In genomic region chr13:83929147-83929546, GRCh38 we compare ENCODE assay signal across 28 cellular contexts. TPM values are rescaled to one million over a fixed set of nuclear protein-coding genes. Genes with fewer than 3 reads are reported as not detected.
"Had no signal": no experiment of that assay in that cellular context is flagged by ENCODE, and none has a peak within 500 bp of the region (broad histone marks: within the 10 kb centered on the region; RNA-seq: fewer than 3 reads in every experiment).

No MANE protein-coding gene starts in this region.

- H3K9me3 Mint-ChIP-seq: activated T-cell treated with anti-CD3 and anti-CD28 coated beads, Interleukin-2, amount 50 U/mL, for 4 hours; effector memory CD8-positive, alpha-beta T cell; natural killer cell treated with Interleukin-12 subunit alpha and Interleukin-12 subunit beta and Interleukin-15 and Interleukin-18, amount 100 ng/mL, for 72 hours; stimulated activated naive CD8-positive, alpha-beta T cell treated with anti-CD3 and anti-CD28 coated beads, Interleukin-15, Interleukin-2, amounts not matched to agents 100 ng/mL and 50 ng/mL, for 24 hours had no signal

- DNase-seq: activated CD4-positive, alpha-beta T cell treated with anti-CD3 and anti-CD28 coated beads for 36 hours; activated CD4-positive, alpha-beta T cell treated with anti-CD3 and anti-CD28 coated beads, Interleukin-2, amount 50 U/mL, for 4 hours; activated CD8-positive, alpha-beta memory T cell treated with anti-CD3 and anti-CD28 coated beads for 24 hours; activated CD8-positive, alpha-beta memory T cell treated with anti-CD3 and anti-CD28 coated beads, Interleukin-2, amount 50 U/mL, for 4 hours; activated naive CD4-positive, alpha-beta T cell; activated T-cell treated with anti-CD3 and anti-CD28 coated beads, Interleukin-2, amount 50 U/mL, for 4 hours; adrenal gland; central memory CD4-positive, alpha-beta T cell; effector memory CD8-positive, alpha-beta T cell; esophagus squamous epithelium; gastrocnemius medialis; hypothalamus; left ventricle myocardium superior; midbrain; right lobe of liver; stimulated activated CD4-positive, alpha-beta T cell treated with anti-CD3 and anti-CD28 coated beads, Interleukin-1b, Interleukin-23, amount 100 ng/mL, for 48 hours; substantia nigra; tibial artery had no signal

- H3K27me3 ChIP-seq: adrenal gland, esophagus squamous epithelium, gastrocnemius medialis, right lobe of liver, tibial artery had no signal

- H3K36me3 ChIP-seq: adrenal gland, esophagus squamous epithelium, gastrocnemius medialis, right lobe of liver, tibial artery had no signal

- H3K27ac ChIP-seq: adrenal gland, esophagus squamous epithelium, gastrocnemius medialis, parathyroid adenoma, right lobe of liver, skin epidermis, tibial artery had no signal

- H3K4me3 ChIP-seq: adrenal gland, esophagus squamous epithelium, gastrocnemius medialis, right lobe of liver, skin epidermis, tibial artery had no signal

- ATAC-seq: activated CD4-positive, alpha-beta T cell treated with anti-CD3 and anti-CD28 coated beads for 36 hours; activated T-cell treated with anti-CD3 and anti-CD28 coated beads, Interleukin-2, amount 50 U/mL, for 4 hours; effector memory CD8-positive, alpha-beta T cell; gastrocnemius medialis; left ventricle myocardium superior; natural killer cell treated with Interleukin-12 subunit alpha and Interleukin-12 subunit beta and Interleukin-15 and Interleukin-18, amount 100 ng/mL, for 72 hours; right lobe of liver; WTC11 had no signal

- H3K36me3 Mint-ChIP-seq: activated naive CD8-positive, alpha-beta T cell; natural killer cell treated with Interleukin-12 subunit alpha and Interleukin-12 subunit beta and Interleukin-15 and Interleukin-18, amount 100 ng/mL, for 72 hours; WTC11 had no signal

- H3K9me3 ChIP-seq: adrenal gland, esophagus squamous epithelium, gastrocnemius medialis, right lobe of liver, tibial artery had no signal

- H3K9ac ChIP-seq: parathyroid adenoma had no signal

- H3K4me1 Mint-ChIP-seq: activated CD4-positive, alpha-beta T cell treated with anti-CD3 and anti-CD28 coated beads for 36 hours had no signal

- H3K27ac Mint-ChIP-seq: activated CD4-positive, alpha-beta T cell treated with anti-CD3 and anti-CD28 coated beads for 36 hours; activated naive CD8-positive, alpha-beta T cell; activated T-helper 2 cell treated with anti-CD3 and anti-CD28 coated beads, Interferon-gamma antibody, Interleukin-2, Interleukin-4, amounts not matched to agents 10 μg/mL and 5 μg/mL and 100 μg/mL, durations not matched to agents 14 hours and 24 hours and 36 hours; effector memory CD8-positive, alpha-beta T cell; natural killer cell treated with Interleukin-12 subunit alpha and Interleukin-12 subunit beta and Interleukin-15 and Interleukin-18, amount 100 ng/mL, for 72 hours; stimulated activated naive CD8-positive, alpha-beta T cell treated with anti-CD3 and anti-CD28 coated beads, Interleukin-15, Interleukin-2, amounts not matched to agents 100 ng/mL and 50 ng/mL, for 24 hours; T-helper 2 cell treated with Interferon-gamma antibody and Interleukin-4, amounts not matched to agents 5 μg/mL and 100 μg/mL, for 36 hours; WTC11 had no signal

- H3K4me3 Mint-ChIP-seq: activated CD4-positive, alpha-beta T cell treated with anti-CD3 and anti-CD28 coated beads for 36 hours; activated naive CD8-positive, alpha-beta T cell; activated T-cell treated with anti-CD3 and anti-CD28 coated beads, Interleukin-2, amount 50 U/mL, for 4 hours; effector memory CD8-positive, alpha-beta T cell; natural killer cell treated with Interleukin-12 subunit alpha and Interleukin-12 subunit beta and Interleukin-15 and Interleukin-18, amount 100 ng/mL, for 72 hours; stimulated activated naive CD8-positive, alpha-beta T cell treated with anti-CD3 and anti-CD28 coated beads, Interleukin-15, Interleukin-2, amounts not matched to agents 100 ng/mL and 50 ng/mL, for 24 hours; T-helper 2 cell treated with Interferon-gamma antibody and Interleukin-4, amounts not matched to agents 5 μg/mL and 100 μg/mL, for 36 hours; WTC11 had no signal

- H3K79me2 ChIP-seq: parathyroid adenoma had no signal

- H2AFZ ChIP-seq: parathyroid adenoma had no signal

- H3K27me3 Mint-ChIP-seq: natural killer cell treated with Interleukin-12 subunit alpha and Interleukin-12 subunit beta and Interleukin-15 and Interleukin-18, amount 100 ng/mL, for 72 hours had no signal

- H3K4me1 ChIP-seq: adrenal gland, esophagus squamous epithelium, gastrocnemius medialis, parathyroid adenoma, right lobe of liver, tibial artery had no signal

RNA-seq across cellular contexts. Expression of gene SLITRK1, which starts 46.9 kb away (rescaled TPM):
- total RNA-seq: activated CD4-positive, alpha-beta T cell treated with anti-CD3 and anti-CD28 coated beads for 36 hours; activated T-cell treated with anti-CD3 and anti-CD28 coated beads, Interleukin-2, amount 50 U/mL, for 4 hours; activated T-helper 2 cell treated with anti-CD3 and anti-CD28 coated beads, Interferon-gamma antibody, Interleukin-2, Interleukin-4, amounts not matched to agents 10 μg/mL and 5 μg/mL and 100 μg/mL, durations not matched to agents 14 hours and 24 hours and 36 hours; dermis microvascular lymphatic vessel endothelial cell; esophagus squamous epithelium; gastrocnemius medialis; left ventricle myocardium superior; natural killer cell treated with Interleukin-12 subunit alpha and Interleukin-12 subunit beta and Interleukin-15 and Interleukin-18, amount 100 ng/mL, for 72 hours; right lobe of liver; ureter had no signal
